15 cellular contexts compared by ENCODE assay signal in genomic region chr2:102053096-102053495, GRCh38.
DNase-seq lines count a peak whose midpoint lies in the region; ATAC-seq and TF ChIP-seq lines count a peak whose summit lies in the region.
"Had no signal": no experiment of that assay in that cellular context is flagged by ENCODE, and none has a peak within 500 bp of the region (broad histone marks: within the 10 kb centered on the region; RNA-seq: fewer than 3 reads in every experiment).

No MANE protein-coding gene starts in this region.

- H3K27ac ChIP-seq in IMR-90 (ENCODE audit: insufficient read depth, low read length) (no peak overlapping the region), suprapubic skin (peak overlapping the region; percentile 85), Peyer's patch (peak overlapping the region in 1 of 4 donors; percentile 3)

- H3K14ac ChIP-seq in IMR-90 (replicated peaks; ENCODE audit: low read depth, low read length), result no peak overlapping the region

- no peaks in the 10 kb centered on the region for H3K27me3 ChIP-seq in IMR-90 (ENCODE audit: control insufficient read depth, insufficient read depth, low read length)
- no peaks in the 10 kb centered on the region for H3K27me3 ChIP-seq in suprapubic skin
- no peaks in the 10 kb centered on the region for H3K27me3 ChIP-seq in Peyer's patch

- TF ChIP-seq POLR2A in IMR-90 (IDR thresholded peaks at IDR 0.05; ENCODE audit: low read depth, low read length), result no peak
- TF ChIP-seq POLR2A in lower leg skin (IDR thresholded peaks at IDR 0.05), result no peak
- TF ChIP-seq POLR2A in suprapubic skin (IDR thresholded peaks at IDR 0.05), result no peak
- no peak for TF ChIP-seq POLR2A in Peyer's patch (IDR thresholded peaks at IDR 0.05)

- no peak for ATAC-seq in IMR-90 (ENCODE audit: low read depth)
- no peak for ATAC-seq in GM21723 (IDR thresholded peaks at IDR 0.05; ENCODE audit: unreplicated experiment)
- ATAC-seq: activated naive CD8-positive, alpha-beta T cell treated with anti-CD3 and anti-CD28 coated beads, Interleukin-2, amount 50 U/mL, for 24 hours; GM23338 had no signal

- H3K23ac ChIP-seq in IMR-90 (ENCODE audit: low read depth, low read length), result no peak overlapping the region

- no peak overlapping the region for H3K4me2 ChIP-seq in IMR-90 (ENCODE audit: low read depth, low read length)
- H3K4me2 ChIP-seq: GM23338 had no signal

- peaks cover 10% of the 10 kb centered on the region for H3K9me1 ChIP-seq in IMR-90 (ENCODE audit: insufficient read depth, low read length)

- H2BK120ac ChIP-seq in IMR-90 (ENCODE audit: low read depth, low read length), result no peak overlapping the region; the same call in 1 of the 2 replicates

- H4K5ac ChIP-seq in IMR-90 (ENCODE audit: low read depth, low read length), result no peak overlapping the region; the same call in 1 of the 2 replicates

- peak overlapping the region; percentile 5; the same call in 1 of the 2 replicates for H3K4ac ChIP-seq in IMR-90 (ENCODE audit: low read depth, low read length)

- no peak overlapping the region for H4K8ac ChIP-seq in IMR-90 (ENCODE audit: low read depth in 2 of 2, low read length in 2 of 2)

- H3K9me3 ChIP-seq in IMR-90 (ENCODE audit: control insufficient read depth, insufficient read depth, low read length) (no peaks in the 10 kb centered on the region), suprapubic skin (no peaks in the 10 kb centered on the region), Peyer's patch (no peaks in the 10 kb centered on the region)

- no peak overlapping the region for H2AK9ac ChIP-seq in IMR-90 (replicated peaks; ENCODE audit: low read depth, low read length, poor library complexity)

- no peak overlapping the region for H2BK20ac ChIP-seq in IMR-90 (ENCODE audit: low read depth, low read length)

- H3K4me3 ChIP-seq in IMR-90 (ENCODE audit: insufficient read depth, low read depth, low read length) (no peak overlapping the region), lower leg skin (ENCODE audit: low read depth, poor library complexity, severe bottlenecking) (no peak overlapping the region), suprapubic skin (no peak overlapping the region), Peyer's patch (no peak overlapping the region)
- H3K4me3 ChIP-seq: GM23338 had no signal

- H2BK15ac ChIP-seq in IMR-90 (ENCODE audit: low read depth, low read length), result peak overlapping the region; percentile 42; the same call in 1 of the 3 replicates

- no peak overlapping the region for H2BK5ac ChIP-seq in IMR-90 (ENCODE audit: low read depth, low read length, poor library complexity, severe bottlenecking)

- POLR2A ChIA-PET in IMR-90 (lab: Charles Lee; ENCODE audit: unreplicated experiment), result no interaction called here

- no peak overlapping the region; the same call in 1 of the 2 replicates for H3K18ac ChIP-seq in IMR-90 (ENCODE audit: low read depth, low read length)

- intact Hi-C loops in IMR-90 (cut with micrococcal nuclease) (no loop called here), lower leg skin (cut with DNase I; ENCODE audit: low total_unique reads) (no loop called here)

- no peaks in the 10 kb centered on the region for H3K36me3 ChIP-seq in IMR-90 (ENCODE audit: control insufficient read depth, insufficient read depth, low read length)
- no peaks in the 10 kb centered on the region for H3K36me3 ChIP-seq in suprapubic skin
- no peaks in the 10 kb centered on the region for H3K36me3 ChIP-seq in Peyer's patch

- no peak for TF ChIP-seq EP300 in suprapubic skin (IDR thresholded peaks at IDR 0.05)

- TF ChIP-seq RAD21 in IMR-90 (IDR thresholded peaks at IDR 0.05; ENCODE audit: low read length), result no peak

- H4K20me1 ChIP-seq in IMR-90 (ENCODE audit: insufficient read depth, low read length), result no peaks in the 10 kb centered on the region

- dilution Hi-C loops in IMR-90 (cut with HindIII; ENCODE audit: low sequenced_read_pairs, unreplicated experiment), result no loop called here

- CTCF ChIA-PET in IMR-90 (lab: Yijun Ruan, JAX), result no interaction called here

- no TSS peak for BruUV-seq in IMR-90 (replicated peaks; lab: Mats Ljungman, UMichigan)

- H3K56ac ChIP-seq in IMR-90 (ENCODE audit: extremely low read depth, insufficient read depth, low read length), result no peak overlapping the region

- DNase-seq in IMR-90 (no peak), SKM-1 treated with dmso at 0.1 percent for 144 hours (lab: John Stamatoyannopoulos, UW; ENCODE audit: unreplicated experiment) (peak; percentile 82), lower leg skin (ENCODE audit: low spot score in 2 of 2) (peak; percentile 16 to 84), suprapubic skin (ENCODE audit: low spot score in 2 of 2) (peak in 1 of 2 donors; percentile 59), cerebellum (ENCODE audit: low spot score) (no peak), Peyer's patch (no peak)
- DNase-seq: activated CD4-positive, CD25-positive, alpha-beta regulatory T cell treated with anti-CD3 and anti-CD28 coated beads, Interleukin-2, amount 50 U/mL, for 72 hours; activated naive CD8-positive, alpha-beta T cell treated with anti-CD3 and anti-CD28 coated beads, Interleukin-2, amount 50 U/mL, for 24 hours; effector CD4-positive, alpha-beta T cell; glutamatergic neuron; naive B cell; NCI-H1092 treated with DMSO at 0.1 percent for 48 hours; NCI-H524 had no signal

- H2AK5ac ChIP-seq in IMR-90 (ENCODE audit: low read depth, low read length), result peak overlapping the region; percentile 44; the same call in 1 of the 2 replicates

- WGBS in IMR-90 (ENCODE audit: extremely low coverage in 2 of 2, insufficient read length in 1 of 2), 2 experiments, result no CpG with 5 or more reads among the region's 8 CpGs
- WGBS in lower leg skin, 2 donors, result 76 to 77% methylated on average over 8 of the region's 8 CpGs
- 84% methylated on average over 8 of the region's 8 CpGs for WGBS in suprapubic skin

- TF ChIP-seq CTCF in IMR-90 (conservative IDR thresholded peaks at IDR 0.05; ENCODE audit: low read depth, low read length) (no peak), lower leg skin (IDR thresholded peaks at IDR 0.05) (no peak), suprapubic skin (IDR thresholded peaks at IDR 0.05) (no peak), Peyer's patch (IDR thresholded peaks at IDR 0.05) (no peak)

- H3K4me1 ChIP-seq in IMR-90 (ENCODE audit: control insufficient read depth, insufficient read depth, low read length), result peaks cover 20% of the 10 kb centered on the region
- peaks cover 74% of the 10 kb centered on the region for H3K4me1 ChIP-seq in suprapubic skin
- peaks cover 0 to 15% (median 0%) of the 10 kb centered on the region in 4 donors for H3K4me1 ChIP-seq in Peyer's patch

- no peak overlapping the region for H4K91ac ChIP-seq in IMR-90 (ENCODE audit: insufficient read depth, low read depth, low read length)

- no peak overlapping the region for H2AFZ ChIP-seq in IMR-90 (replicated peaks; ENCODE audit: low read length, poor library complexity)
- H2AFZ ChIP-seq: GM23338 had no signal

- in situ Hi-C loops in IMR-90 (cut with MboI; ENCODE audit: low sequenced_read_pairs), result no loop called here

- H3K9ac ChIP-seq in IMR-90 (ENCODE audit: low read depth, low read length), result no peak overlapping the region

- H3K79me1 ChIP-seq in IMR-90 (ENCODE audit: low read depth in 1 of 2, low read length in 2 of 2), result no peaks in the 10 kb centered on the region; a peak in 1 of 4 replicates

TF ChIP-seq in IMR-90, 13 proteins besides CTCF, POLR2A, EP300 and RAD21:
- no peak for TF ChIP-seq CHD1 (IDR thresholded peaks at IDR 0.05; ENCODE audit: low read depth, low read length)
- no peak for TF ChIP-seq MAZ (IDR thresholded peaks at IDR 0.05; ENCODE audit: borderline replicate concordance, low read depth, low read length)
- TF ChIP-seq MAFK (IDR thresholded peaks at IDR 0.05; ENCODE audit: low read depth, low read length), result no peak
- TF ChIP-seq, protein P1, sequence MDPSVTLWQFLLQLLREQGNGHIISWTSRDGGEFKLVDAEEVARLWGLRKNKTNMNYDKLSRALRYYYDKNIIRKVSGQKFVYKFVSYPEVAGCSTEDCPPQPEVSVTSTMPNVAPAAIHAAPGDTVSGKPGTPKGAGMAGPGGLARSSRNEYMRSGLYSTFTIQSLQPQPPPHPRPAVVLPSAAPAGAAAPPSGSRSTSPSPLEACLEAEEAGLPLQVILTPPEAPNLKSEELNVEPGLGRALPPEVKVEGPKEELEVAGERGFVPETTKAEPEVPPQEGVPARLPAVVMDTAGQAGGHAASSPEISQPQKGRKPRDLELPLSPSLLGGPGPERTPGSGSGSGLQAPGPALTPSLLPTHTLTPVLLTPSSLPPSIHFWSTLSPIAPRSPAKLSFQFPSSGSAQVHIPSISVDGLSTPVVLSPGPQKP (IDR thresholded peaks at IDR 0.05; ENCODE audit: borderline replicate concordance, low read depth, low read length), result no peak
- no peak for TF ChIP-seq USF2 (IDR thresholded peaks at IDR 0.05; ENCODE audit: low read depth, low read length)
- TF ChIP-seq RFX5 (IDR thresholded peaks at IDR 0.05; ENCODE audit: low read depth, low read length), result no peak
- TF ChIP-seq MXI1 (IDR thresholded peaks at IDR 0.05; ENCODE audit: borderline replicate concordance, low read depth, low read length), result no peak
- TF ChIP-seq NFE2L2 (IDR thresholded peaks at IDR 0.05; ENCODE audit: low read depth, low read length), result no peak
- TF ChIP-seq FOS (IDR thresholded peaks at IDR 0.05; ENCODE audit: low read depth, low read length), result no peak
- no peak for TF ChIP-seq BHLHE40 (IDR thresholded peaks at IDR 0.05; ENCODE audit: low read depth, low read length)
- TF ChIP-seq CEBPB (IDR thresholded peaks at IDR 0.05; ENCODE audit: low read depth, low read length), result no peak
- TF ChIP-seq SMC3 (IDR thresholded peaks at IDR 0.05; ENCODE audit: low read depth, low read length), result no peak
- no peak for TF ChIP-seq RCOR1 (IDR thresholded peaks at IDR 0.05; ENCODE audit: insufficient replicate concordance, low read length)

Comparison
In these comparisons a context has a peak if more than half of its experiments do, and no peak if none do; other contexts are left out.
1. DNase-seq: peak in SKM-1 treated with dmso at 0.1 percent for 144 hours (single experiment) and lower leg skin (2 of 2); none in IMR-90 (single experiment), cerebellum (single experiment) and Peyer's patch (0 of 3).